In the genomic region with DNA sequence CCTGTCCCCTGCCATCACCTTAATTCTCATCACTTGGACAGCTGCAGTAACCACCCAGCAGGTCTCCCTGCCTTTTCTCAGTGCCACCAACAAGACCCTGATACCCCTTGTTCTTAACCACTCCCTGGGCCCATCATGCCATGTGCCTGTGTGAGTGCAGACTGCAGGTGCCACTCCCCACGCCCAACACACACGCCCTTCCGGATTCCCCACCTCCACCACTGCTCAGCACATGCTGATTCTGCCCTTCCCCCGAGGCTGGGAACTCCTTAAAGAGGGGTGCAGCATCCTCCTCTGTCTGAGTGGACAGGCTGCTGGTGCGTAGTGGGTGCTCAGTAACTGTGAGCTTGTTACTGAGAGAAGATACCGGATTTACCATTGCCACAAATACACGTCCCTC, we compare ENCODE assay signal across 19 cellular contexts. TPM values are rescaled to one million over a fixed set of nuclear protein-coding genes. Genes with fewer than 3 reads are reported as not detected.
DNase-seq lines count a peak whose midpoint lies in the region; ATAC-seq, FAIRE-seq and TF ChIP-seq lines count a peak whose summit lies in the region.
"Had no signal": no experiment of that assay in that cellular context is flagged by ENCODE, and none has a peak within 500 bp of the region (broad histone marks: within the 10 kb centered on the region; RNA-seq: fewer than 3 reads in every experiment).

No MANE protein-coding gene starts in this region.

- no peak overlapping the region for H4K91ac ChIP-seq in trophoblast cell (ENCODE audit: low read depth, low read length)

- no peak for TF ChIP-seq RAD21 in A549 (conservative IDR thresholded peaks at IDR 0.05 in 1 of 2, IDR thresholded peaks at IDR 0.05 in 1 of 2)

- no peak for TF ChIP-seq POLR2A in A549 (IDR thresholded peaks at IDR 0.05; ENCODE audit: low read length)

- no peak overlapping the region for H2BK120ac ChIP-seq in trophoblast cell (ENCODE audit: insufficient read depth, low read length, poor library complexity)

- no peak for DNase-seq in A549 (ENCODE audit: low read depth in 1 of 2, low spot score in 1 of 2)
- DNase-seq in CD4-positive, CD25-positive, alpha-beta regulatory T cell, result peak in 1 of 3 donors; percentile 52
- DNase-seq in T-helper 17 cell, result no peak
- DNase-seq in glutamatergic neuron, result no peak
- no peak for DNase-seq in trophoblast cell
- DNase-seq in aorta, result no peak
- no peak for DNase-seq in SIG-M5 treated with dmso at 0.1 percent for 504 hours (lab: John Stamatoyannopoulos, UW; ENCODE audit: unreplicated experiment)
- DNase-seq in NCI-H524 (lab: John Stamatoyannopoulos, UW), result no peak
- DNase-seq: activated CD4-positive, alpha-beta T cell treated with anti-CD3 and anti-CD28 coated beads for 4 hours; kidney glomerular epithelial cell; MG63; NCI-H1436; NCI-H2107; PC-9; SHP77; upper lobe of left lung had no signal

- TF ChIP-seq EP300 in A549 (IDR thresholded peaks at IDR 0.05), result no peak

- H3K9ac ChIP-seq in trophoblast cell (ENCODE audit: low read length), result no peak overlapping the region

- H2AFZ ChIP-seq in trophoblast cell (ENCODE audit: insufficient read depth, low read length, poor library complexity), result no peak overlapping the region
- H2AFZ ChIP-seq: PC-9 had no signal

- peaks cover 60% of the 10 kb centered on the region for H3K36me3 ChIP-seq in CD4-positive, CD25-positive, alpha-beta regulatory T cell (ENCODE audit: control insufficient read depth, insufficient read depth, low read length)
- H3K36me3 ChIP-seq in trophoblast cell (ENCODE audit: control insufficient read depth in 1 of 2, insufficient read depth in 2 of 2, low read length in 2 of 2) (peaks cover 75 to 82% of the 10 kb centered on the region in 2 experiments), aorta (ENCODE audit: control insufficient read depth in 1 of 2, insufficient read depth in 2 of 2, low read length in 1 of 2) (peaks cover 0 to 12% of the 10 kb centered on the region in 2 donors)

- H3K36me3 Mint-ChIP-seq in CD4-positive, CD25-positive, alpha-beta regulatory T cell, result peaks cover 56% of the 10 kb centered on the region
- peaks cover 12% of the 10 kb centered on the region for H3K36me3 Mint-ChIP-seq in T-helper 17 cell (ENCODE audit: low read depth)
- H3K36me3 Mint-ChIP-seq in glutamatergic neuron (ENCODE audit: unreplicated experiment), result peaks cover 4% of the 10 kb centered on the region

- no peak overlapping the region for H2AK5ac ChIP-seq in trophoblast cell (ENCODE audit: low read length)

- no peaks in the 10 kb centered on the region for H3K27me3 Mint-ChIP-seq in CD4-positive, CD25-positive, alpha-beta regulatory T cell
- H3K27me3 Mint-ChIP-seq in T-helper 17 cell, result no peaks in the 10 kb centered on the region
- peaks cover 14% of the 10 kb centered on the region for H3K27me3 Mint-ChIP-seq in glutamatergic neuron (ENCODE audit: unreplicated experiment)

- H3K79me2 ChIP-seq in trophoblast cell (ENCODE audit: control insufficient read depth, insufficient read depth, low read length, poor library complexity), result no peaks in the 10 kb centered on the region

- H4K8ac ChIP-seq in trophoblast cell (ENCODE audit: low read depth, low read length), result no peak overlapping the region

- no peak overlapping the region for H3K23ac ChIP-seq in trophoblast cell (ENCODE audit: low read length)

- H3K9me3 Mint-ChIP-seq in CD4-positive, CD25-positive, alpha-beta regulatory T cell, result peaks cover 0 to 2% (median 0%) of the 10 kb centered on the region in 7 donors
- peaks cover 14% of the 10 kb centered on the region for H3K9me3 Mint-ChIP-seq in glutamatergic neuron (ENCODE audit: unreplicated experiment)

- peak overlapping the region; percentile 70 to 90 (median 89) for H3K27ac Mint-ChIP-seq in CD4-positive, CD25-positive, alpha-beta regulatory T cell
- H3K27ac Mint-ChIP-seq in T-helper 17 cell (peak overlapping the region; percentile 92), glutamatergic neuron (ENCODE audit: unreplicated experiment) (peak overlapping the region; percentile 1)

- H3K18ac ChIP-seq in trophoblast cell (ENCODE audit: low read length), result no peak overlapping the region

- H2BK5ac ChIP-seq in trophoblast cell (ENCODE audit: low read depth, low read length, poor library complexity), result no peak overlapping the region

- H3K4me1 ChIP-seq in A549, result peaks cover 71% of the 10 kb centered on the region
- H3K4me1 ChIP-seq in CD4-positive, CD25-positive, alpha-beta regulatory T cell (ENCODE audit: control insufficient read depth, insufficient read depth, low read length, poor library complexity, severe bottlenecking), result peaks cover 34% of the 10 kb centered on the region
- no peaks in the 10 kb centered on the region for H3K4me1 ChIP-seq in trophoblast cell (ENCODE audit: control insufficient read depth in 1 of 2, insufficient read depth in 2 of 2, low read length in 2 of 2)
- H3K4me1 ChIP-seq in aorta (ENCODE audit: control insufficient read depth in 1 of 2, insufficient read depth in 2 of 2, low read length in 2 of 2), result peaks cover 0 to 5% of the 10 kb centered on the region in 2 donors

- intact Hi-C loops in aorta (cut with DNase I), result loop anchor here in 1 of 2 donors (2.0 kb wide), 1 partner anchor 83 kb away; a partner anchor contains a TSS

- H3K79me1 ChIP-seq in trophoblast cell (ENCODE audit: low read length), result no peaks in the 10 kb centered on the region

- H3K4me3 ChIP-seq in A549 (no peak overlapping the region), trophoblast cell (ENCODE audit: low read depth, low read length) (no peak overlapping the region), aorta (ENCODE audit: low read length in 2 of 2) (no peak overlapping the region)
- no peak overlapping the region for H3K4me3 ChIP-seq in CD4-positive, CD25-positive, alpha-beta regulatory T cell (ENCODE audit: low read depth, low read length)
- H3K4me3 ChIP-seq: cardiac muscle cell, K562, lung, MG63, PC-9, upper lobe of left lung had no signal

- no peak overlapping the region for H3K14ac ChIP-seq in trophoblast cell (ENCODE audit: low read length)

- peak overlapping the region; percentile 29 to 74 (median 64) for H3K4me3 Mint-ChIP-seq in CD4-positive, CD25-positive, alpha-beta regulatory T cell
- H3K4me3 Mint-ChIP-seq in T-helper 17 cell, result peak overlapping the region; percentile 84
- H3K4me3 Mint-ChIP-seq in glutamatergic neuron (ENCODE audit: unreplicated experiment), result no peak overlapping the region

- WGBS in A549 (ENCODE audit: missing lambda C conversion rate), result 81% methylated on average over 7 of the region's 7 CpGs
- no CpG with 5 or more reads among the region's 7 CpGs for WGBS in trophoblast cell (ENCODE audit: extremely low coverage, insufficient coverage, insufficient read length)
- WGBS in aorta, 2 donors, result 74 to 88% methylated on average over 7 of the region's 7 CpGs

- peaks cover 6 to 45% (median 27%) of the 10 kb centered on the region in 4 donors for H3K4me1 Mint-ChIP-seq in CD4-positive, CD25-positive, alpha-beta regulatory T cell
- peaks cover 54% of the 10 kb centered on the region for H3K4me1 Mint-ChIP-seq in T-helper 17 cell
- H3K4me1 Mint-ChIP-seq in glutamatergic neuron (ENCODE audit: low read depth, unreplicated experiment), result peaks cover 2% of the 10 kb centered on the region

- CTCF ChIA-PET in A549 (lab: Yijun Ruan, JAX), result interaction anchor here (0.5 to 10.9 kb wide), 4 partner anchors 10 to 51 kb away, joined by 3 to 112 read pairs (median 4); no protein-coding TSS in a partner anchor

- no peak overlapping the region for H3K4ac ChIP-seq in trophoblast cell (ENCODE audit: low read depth, low read length)

- no peak for FAIRE-seq in A549 (lab: Jason Lieb, UNC)
- FAIRE-seq: K562 had no signal

- H3K4me2 ChIP-seq in A549 (no peak overlapping the region), trophoblast cell (ENCODE audit: low read length) (no peak overlapping the region)
- H3K4me2 ChIP-seq: PC-9 had no signal

- ATAC-seq in A549, result no peak
- peak; percentile 46 to 51 for ATAC-seq in CD4-positive, CD25-positive, alpha-beta regulatory T cell (ENCODE audit: low read depth in 2 of 2)
- no peak for ATAC-seq in T-helper 17 cell
- no peak for ATAC-seq in aorta (ENCODE audit: low FRiP score)
- ATAC-seq: K562 had no signal

- no peaks in the 10 kb centered on the region for H3K27me3 ChIP-seq in CD4-positive, CD25-positive, alpha-beta regulatory T cell (ENCODE audit: control insufficient read depth, insufficient read depth, low read length)
- H3K27me3 ChIP-seq in trophoblast cell (ENCODE audit: insufficient read depth, low read length) (no peaks in the 10 kb centered on the region), aorta (ENCODE audit: control insufficient read depth in 1 of 2, insufficient read depth in 2 of 2, low read length in 1 of 2) (no peaks in the 10 kb centered on the region)
- H3K27me3 ChIP-seq: cardiac muscle cell, MG63, upper lobe of left lung had no signal

- POLR2A ChIA-PET in A549 (lab: Yijun Ruan, JAX), result no interaction called here

- H3K9me3 ChIP-seq in A549 (no peaks in the 10 kb centered on the region), T-helper 17 cell (ENCODE audit: control insufficient read depth, low read length, poor library complexity, severe bottlenecking) (no peaks in the 10 kb centered on the region), trophoblast cell (ENCODE audit: insufficient read depth, low read depth, low read length) (no peaks in the 10 kb centered on the region), aorta (ENCODE audit: control insufficient read depth, low read length) (no peaks in the 10 kb centered on the region)
- H3K9me3 ChIP-seq in CD4-positive, CD25-positive, alpha-beta regulatory T cell (ENCODE audit: control insufficient read depth in 2 of 2, low read length in 2 of 2), result no peaks in the 10 kb centered on the region
- H3K9me3 ChIP-seq: MG63, upper lobe of left lung had no signal

- H4K12ac ChIP-seq in trophoblast cell (ENCODE audit: low read depth, low read length), result no peak overlapping the region

- TF ChIP-seq CTCF in A549 (IDR thresholded peaks at IDR 0.05) (no peak), glutamatergic neuron (IDR thresholded peaks at IDR 0.05; ENCODE audit: partially characterized antibody, unreplicated experiment) (no peak)

- H2BK12ac ChIP-seq in trophoblast cell (ENCODE audit: low read length), result no peak overlapping the region

- H3K27ac ChIP-seq in A549 (peak overlapping the region; percentile 72 to 88; a peak in 5 of 6 replicates), trophoblast cell (ENCODE audit: low read depth, low read length) (no peak overlapping the region), aorta (ENCODE audit: low read depth in 1 of 2, low read length in 2 of 2) (no peak overlapping the region)
- H3K27ac ChIP-seq in CD4-positive, CD25-positive, alpha-beta regulatory T cell (ENCODE audit: insufficient read depth, low read length, poor library complexity, severe bottlenecking), result peak overlapping the region; percentile 50
- H3K27ac ChIP-seq: cardiac muscle cell, PC-9 had no signal

RNA-seq across cellular contexts. Expression of a gene that starts 52.4 kb away (rescaled TPM):
- 5.4 and 5.7 TPM in 2 replicates for polyA plus RNA-seq in A549 (2011; rRNA removed)
- 5.7 and 7.7 TPM in 2 replicates for polyA plus RNA-seq in A549 (2012; cell fraction: cytosol; rRNA removed)
- 6.5 and 9.7 TPM in 2 replicates for polyA plus RNA-seq in A549 (2012; cell fraction: nucleus; rRNA removed)
- 5.6 to 6.6 TPM (median 5.6 TPM) in 3 replicates for polyA plus RNA-seq in A549 (2017; fragmentation: RNase III; extraction: RNeasy Plus Mini Kit Qiagen cat#74134 plus additional on column Dnase treatment)
- polyA minus RNA-seq in A549 (2011; rRNA and poly(A)+ RNA removed), result 4.5 and 5.1 TPM in 2 replicates
- total RNA-seq in CD4-positive, CD25-positive, alpha-beta regulatory T cell, result 9.4 TPM
- 10 to 100 TPM in 3 of 4 donors, 1 to 10 TPM in 1; 8.9 to 19.3 (median 16.0) TPM for polyA plus RNA-seq in CD4-positive, CD25-positive, alpha-beta regulatory T cell
- 10 to 100 TPM; 13.2 to 15.3 TPM for total RNA-seq in T-helper 17 cell
- 1.1 TPM for total RNA-seq in glutamatergic neuron (ENCODE audit: unreplicated experiment)
- 0.10 and 0.11 TPM in 2 replicates for polyA plus RNA-seq in trophoblast cell (2013)
- 1 to 10 TPM; 1.3 to 1.8 TPM for total RNA-seq in aorta
- 1 to 10 TPM in 1 of 2 donors, under 1 TPM in 1; 0.13 to 2.1 TPM for polyA plus RNA-seq in aorta

Comparison
In these comparisons a context has a peak if more than half of its experiments do, and no peak if none do; other contexts are left out.
1. ATAC-seq: peak in CD4-positive, CD25-positive, alpha-beta regulatory T cell (2 of 2); none in A549 (0 of 2), T-helper 17 cell (single experiment) and aorta (single experiment).
2. H3K27ac ChIP-seq: peak in A549 (2 of 2) and CD4-positive, CD25-positive, alpha-beta regulatory T cell (single experiment); none in trophoblast cell (single experiment) and aorta (0 of 2).
3. H3K27ac Mint-ChIP-seq: peak in every context shown above with its lines; median percentile 92 in T-helper 17 cell; 89 in CD4-positive, CD25-positive, alpha-beta regulatory T cell; 1 in glutamatergic neuron.